In genomic region chr18:48885266-48885950, GRCh38 we compare ENCODE assay signal across 25 cellular contexts.
DNase-seq lines count a peak whose midpoint lies in the region; ATAC-seq, FAIRE-seq and TF ChIP-seq lines count a peak whose summit lies in the region.
"Had no signal": no experiment of that assay in that cellular context is flagged by ENCODE, and none has a peak within 500 bp of the region (broad histone marks: within the 10 kb centered on the region; RNA-seq: fewer than 3 reads in every experiment).

No MANE protein-coding gene starts in this region.

- TF ChIP-seq CTCF in CD14-positive monocyte (IDR thresholded peaks at IDR 0.05) = no peak
- no peak for TF ChIP-seq CTCF in left lung (IDR thresholded peaks at IDR 0.05)
- no peak for TF ChIP-seq CTCF in sigmoid colon (IDR thresholded peaks at IDR 0.05)
- no peak for TF ChIP-seq CTCF in thyroid gland (IDR thresholded peaks at IDR 0.05)
- TF ChIP-seq CTCF in GM10248 (IDR thresholded peaks at IDR 0.05; ENCODE audit: control extremely low read depth, extremely low read depth, low read depth, missing control alignments) = no peak

- TF ChIP-seq POLR2A in sigmoid colon (IDR thresholded peaks at IDR 0.05) = no peak
- TF ChIP-seq POLR2A in thyroid gland (IDR thresholded peaks at IDR 0.05) = no peak

- WGBS in sigmoid colon, 2 donors = 93% methylated on average over 11 of the region's 11 CpGs
- WGBS in small intestine, 3 donors = 91 to 98% (median 94%) methylated on average over 11 of the region's 11 CpGs
- 92% methylated on average over 11 of the region's 11 CpGs for WGBS in thyroid gland, 2 donors

- ATAC-seq in activated T-helper 17 cell treated with anti-CD3 and anti-CD28 coated beads, Interleukin-2, amount 50 U/mL, for 72 hours (replicated peaks) = no peak
- ATAC-seq in left lung = no peak
- ATAC-seq: activated T-cell treated with anti-CD3 and anti-CD28 coated beads, Interleukin-2, amount 50 U/mL, for 4 hours; GM23338; pancreas had no signal

- no peak for TF ChIP-seq EP300 in sigmoid colon (IDR thresholded peaks at IDR 0.05)

- H3K4me1 ChIP-seq in left lung (peaks cover 6 to 15% of the 10 kb centered on the region in 2 donors), sigmoid colon (peaks cover 0 to 34% (median 29%) of the 10 kb centered on the region in 4 donors), small intestine (ENCODE audit: control insufficient read depth in 2 of 2, insufficient read depth in 1 of 2, low read depth in 1 of 2, low read length in 1 of 2) (no peaks in the 10 kb centered on the region), thyroid gland (peaks cover 0 to 11% of the 10 kb centered on the region in 2 donors)
- H3K4me1 ChIP-seq: pancreas had no signal

- no peaks in the 10 kb centered on the region for H3K9me3 ChIP-seq in left lung
- H3K9me3 ChIP-seq in sigmoid colon = no peaks in the 10 kb centered on the region
- H3K9me3 ChIP-seq in small intestine (ENCODE audit: control insufficient read depth, low read depth) = no peaks in the 10 kb centered on the region
- H3K9me3 ChIP-seq in thyroid gland = no peaks in the 10 kb centered on the region
- H3K9me3 ChIP-seq: pancreas, testis had no signal

- no peak overlapping the region for H3K27ac Mint-ChIP-seq in CD14-positive monocyte
- peak overlapping the region; percentile 79 for H3K27ac Mint-ChIP-seq in activated T-helper 17 cell treated with anti-CD3 and anti-CD28 coated beads, Interleukin-2, amount 50 U/mL, for 72 hours
- H3K27ac Mint-ChIP-seq: GM23338 had no signal

- intact Hi-C loops in CD14-positive monocyte (cut with micrococcal nuclease) (no loop called here), left lung (cut with DNase I) (no loop called here), sigmoid colon (cut with DNase I) (no loop called here), thyroid gland (cut with DNase I) (no loop called here)

- H3K36me3 Mint-ChIP-seq in CD14-positive monocyte = no peaks in the 10 kb centered on the region
- no peaks in the 10 kb centered on the region for H3K36me3 Mint-ChIP-seq in activated T-helper 17 cell treated with anti-CD3 and anti-CD28 coated beads, Interleukin-2, amount 50 U/mL, for 72 hours (ENCODE audit: low read depth)

- H3K27ac ChIP-seq in left lung (no peak overlapping the region), sigmoid colon (peak overlapping the region in 2 of 4 donors; percentile 23 to 64), small intestine (ENCODE audit: low read depth in 1 of 2, low read length in 1 of 2) (no peak overlapping the region), thyroid gland (no peak overlapping the region)
- H3K27ac ChIP-seq: pancreas, testis had no signal

- no peaks in the 10 kb centered on the region for H3K36me3 ChIP-seq in left lung
- no peaks in the 10 kb centered on the region for H3K36me3 ChIP-seq in sigmoid colon
- no peaks in the 10 kb centered on the region for H3K36me3 ChIP-seq in small intestine (ENCODE audit: control insufficient read depth in 2 of 2, insufficient read depth in 2 of 2, low read length in 2 of 2)
- no peaks in the 10 kb centered on the region for H3K36me3 ChIP-seq in thyroid gland
- H3K36me3 ChIP-seq: pancreas had no signal

- H3K9me3 Mint-ChIP-seq in CD14-positive monocyte = peaks cover 0 to 3% (median 0%) of the 10 kb centered on the region in 7 donors
- H3K9me3 Mint-ChIP-seq in activated T-helper 17 cell treated with anti-CD3 and anti-CD28 coated beads, Interleukin-2, amount 50 U/mL, for 72 hours = no peaks in the 10 kb centered on the region
- H3K9me3 Mint-ChIP-seq: activated T-cell treated with anti-CD3 and anti-CD28 coated beads, Interleukin-2, amount 50 U/mL, for 4 hours had no signal

- CTCF ChIA-PET in GM10248 (lab: Yijun Ruan, JAX) = interaction anchor here (1.3 kb wide), 1 partner anchor 17 kb away, joined by 4 read pairs; no protein-coding TSS in a partner anchor

- POLR2A ChIA-PET in GM10248 (lab: Yijun Ruan, JAX) = no interaction called here

- H3K4me3 ChIP-seq in left lung (no peak overlapping the region), sigmoid colon (no peak overlapping the region), small intestine (ENCODE audit: low read depth in 1 of 2, low read length in 2 of 2) (no peak overlapping the region), thyroid gland (replicated peaks in 1 of 3) (no peak overlapping the region)
- H3K4me3 ChIP-seq: GM23338, pancreas, testis had no signal

- no peaks in the 10 kb centered on the region for H3K27me3 ChIP-seq in left lung
- H3K27me3 ChIP-seq in sigmoid colon = no peaks in the 10 kb centered on the region
- no peaks in the 10 kb centered on the region for H3K27me3 ChIP-seq in small intestine (ENCODE audit: control insufficient read depth in 2 of 2, insufficient read depth in 2 of 2, low read length in 2 of 2)
- H3K27me3 ChIP-seq in thyroid gland = no peaks in the 10 kb centered on the region
- H3K27me3 ChIP-seq: pancreas, testis had no signal

- no peak for FAIRE-seq in small intestine (lab: Jason Lieb, UNC)
- FAIRE-seq: islet of Langerhans, pancreas had no signal

- DNase-seq in CD14-positive monocyte (ENCODE audit: low spot score) (peak; percentile 14), left lung (peak; percentile 27 to 71), sigmoid colon (peak; percentile 52), small intestine (no peak), thyroid gland (no peak), GM10248 (ENCODE audit: extremely low spot score) (no peak), HuH-7.5 (ENCODE audit: low spot score) (no peak)
- DNase-seq: activated naive CD4-positive, alpha-beta T cell treated with anti-CD3 and anti-CD28 coated beads, Interleukin-2, amount 50 U/mL, for 16 hours; activated T-cell treated with anti-CD3 and anti-CD28 coated beads, Interleukin-2, amount 50 U/mL, for 4 hours; caudate nucleus; COR-L47; DND-41; foreskin fibroblast; NCI-H1048; NCI-H2029; NCI-H345; NCI-H82; OCI-M1; SHP77; stimulated activated CD4-positive, alpha-beta T cell treated with anti-CD3 and anti-CD28 coated beads, Interleukin-1b, Interleukin-23, amount 100 ng/mL, for 48 hours; testis had no signal

- H3K4me3 Mint-ChIP-seq in CD14-positive monocyte = no peak overlapping the region
- H3K4me3 Mint-ChIP-seq in activated T-helper 17 cell treated with anti-CD3 and anti-CD28 coated beads, Interleukin-2, amount 50 U/mL, for 72 hours = no peak overlapping the region
- H3K4me3 Mint-ChIP-seq: activated T-cell treated with anti-CD3 and anti-CD28 coated beads, Interleukin-2, amount 50 U/mL, for 4 hours; GM23338 had no signal

- peaks cover 0 to 3% (median 2%) of the 10 kb centered on the region in 3 donors for H3K27me3 Mint-ChIP-seq in CD14-positive monocyte (ENCODE audit: low read depth in 3 of 3)
- H3K27me3 Mint-ChIP-seq in activated T-helper 17 cell treated with anti-CD3 and anti-CD28 coated beads, Interleukin-2, amount 50 U/mL, for 72 hours = no peaks in the 10 kb centered on the region

- H3K4me1 Mint-ChIP-seq in CD14-positive monocyte = peaks cover 16% of the 10 kb centered on the region
- H3K4me1 Mint-ChIP-seq in activated T-helper 17 cell treated with anti-CD3 and anti-CD28 coated beads, Interleukin-2, amount 50 U/mL, for 72 hours = peaks cover 5% of the 10 kb centered on the region

Comparison
In these comparisons a context has a peak if more than half of its experiments do, and no peak if none do; other contexts are left out.
1. DNase-seq: peak in CD14-positive monocyte (single experiment), left lung (2 of 2) and sigmoid colon (single experiment); none in small intestine (single experiment), thyroid gland (0 of 2), GM10248 (single experiment) and HuH-7.5 (single experiment).